1 cellular context compared by ENCODE assay signal in the genomic region with DNA sequence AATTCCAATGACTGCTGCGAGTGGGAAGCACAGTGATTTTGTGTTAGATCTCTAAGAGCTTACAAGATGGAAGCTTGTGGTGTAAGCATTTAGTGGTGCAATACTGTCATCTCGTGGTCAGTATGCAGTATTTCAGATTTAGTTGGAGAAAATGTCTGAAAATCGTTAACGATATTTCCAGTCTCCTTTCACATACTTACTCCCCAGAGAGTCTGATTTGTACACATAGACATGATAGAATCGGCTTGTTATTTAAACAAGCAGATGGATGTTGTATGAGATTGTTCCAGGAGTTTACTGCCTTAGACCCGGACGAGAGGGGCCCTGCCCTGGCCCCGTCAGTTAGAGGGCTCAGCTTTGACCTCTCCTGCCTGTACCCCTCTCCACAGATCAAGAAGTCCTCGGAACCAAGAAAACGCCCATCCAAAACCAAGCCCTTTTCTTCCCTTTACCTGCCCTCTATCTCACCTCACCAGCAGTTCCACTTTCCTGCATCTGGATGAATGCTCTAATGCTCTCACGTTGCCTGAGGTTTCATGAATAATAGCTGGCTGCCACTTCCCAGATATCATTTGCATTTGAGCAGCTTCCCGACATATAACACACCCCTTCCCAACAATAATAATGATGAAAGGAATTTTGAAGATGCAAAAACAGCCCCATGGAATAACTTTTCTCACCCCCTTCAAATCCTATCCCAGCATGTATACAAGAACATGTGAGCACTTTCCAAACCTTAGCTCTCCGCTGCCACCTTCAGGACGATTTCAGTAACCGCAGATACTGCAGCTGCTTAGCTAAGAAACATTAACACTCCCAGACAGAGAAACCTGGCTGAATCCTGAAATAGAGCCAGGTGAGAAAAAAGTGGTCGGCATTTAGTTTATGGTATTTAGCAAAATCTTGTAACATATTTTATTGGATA.
TF ChIP-seq lines count a peak whose summit lies in the region.

No MANE protein-coding gene starts in this region.

TF ChIP-seq in IMR-90, 13 proteins besides CTCF, POLR2A, EP300 and RAD21:
- TF ChIP-seq CHD1 (IDR thresholded peaks at IDR 0.05; ENCODE audit: low read depth, low read length) (peak; percentile 62; the same call in 1 of the 2 replicates), MAZ (IDR thresholded peaks at IDR 0.05; ENCODE audit: borderline replicate concordance, low read depth, low read length) (0 out of 2 replicates have a peak, but pooled peaks have one; percentile 21), USF2 (IDR thresholded peaks at IDR 0.05; ENCODE audit: low read depth, low read length) (peak; percentile 45; the same call in 1 of the 2 replicates), CEBPB (IDR thresholded peaks at IDR 0.05; ENCODE audit: low read depth, low read length) (0 out of 2 replicates have a peak, but pooled peaks have one; percentile 14), SMC3 (IDR thresholded peaks at IDR 0.05; ENCODE audit: low read depth, low read length) (peak; percentile 98), FOS (IDR thresholded peaks at IDR 0.05; ENCODE audit: low read depth, low read length) (no peak; the same call in 1 of the 2 replicates), RCOR1 (IDR thresholded peaks at IDR 0.05; ENCODE audit: insufficient replicate concordance, low read length) (no peak)
TF ChIP-seq in IMR-90: peak in this region for 5.
